In the genomic region with DNA sequence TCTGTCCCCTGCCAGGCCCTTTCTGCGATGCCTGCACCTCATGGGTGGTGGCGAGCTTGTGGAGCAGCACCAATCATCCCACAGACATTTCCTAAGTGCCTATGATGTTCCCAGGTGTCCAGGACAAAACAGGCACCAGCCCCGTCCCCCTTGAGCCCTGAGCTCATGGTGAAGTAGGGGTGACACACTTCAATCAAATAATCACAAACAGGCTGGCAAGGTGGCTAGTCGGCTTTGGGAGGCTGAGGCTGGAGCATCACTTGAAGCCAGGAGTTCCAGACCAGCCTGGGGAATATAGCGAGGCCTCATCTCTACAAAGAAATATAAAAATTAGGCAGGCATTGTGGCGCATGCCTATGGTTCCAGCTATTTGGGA, we compare ENCODE assay signal across 1 cellular context.
TF ChIP-seq lines count a peak whose summit lies in the region.

No MANE protein-coding gene starts in this region.

TF ChIP-seq in H1, 55 proteins besides CTCF, POLR2A, EP300 and RAD21:
- TF ChIP-seq E2F6 (IDR thresholded peaks at IDR 0.05) (no peak), YY1 (IDR thresholded peaks at IDR 0.05; ENCODE audit: low read depth, low read length) (no peak), PHF8 (conservative IDR thresholded peaks at IDR 0.05; ENCODE audit: low read depth, low read length) (no peak), ATF2 (IDR thresholded peaks at IDR 0.05; ENCODE audit: low read length) (no peak), EZH2 (IDR thresholded peaks at IDR 0.05; ENCODE audit: low read depth, low read length, severe bottlenecking) (no peak), TBP (IDR thresholded peaks at IDR 0.05; ENCODE audit: low read depth, low read length) (no peak), HDAC2 (IDR thresholded peaks at IDR 0.05; ENCODE audit: borderline replicate concordance in 1 of 2, low read depth in 2 of 2, low read length in 2 of 2) (no peak)
TF ChIP-seq in H1: peak in this region for 0.
